In genomic region chr7:27207348-27207985, GRCh38 we compare ENCODE assay signal across 1 cellular context.
TF ChIP-seq lines count a peak whose summit lies in the region.

No MANE protein-coding gene starts in this region.

TF ChIP-seq in H1, 55 proteins besides CTCF, POLR2A, EP300 and RAD21:
- peak; percentile 51 for TF ChIP-seq EZH2 (IDR thresholded peaks at IDR 0.05; ENCODE audit: low read depth, low read length, severe bottlenecking)
- TF ChIP-seq RNF2 (IDR thresholded peaks at IDR 0.05; ENCODE audit: borderline replicate concordance, low read depth, low read length, missing control alignments, poor library complexity, severe bottlenecking): peak; percentile 87
- TF ChIP-seq CBX8 (IDR thresholded peaks at IDR 0.05; ENCODE audit: borderline replicate concordance, low read depth, low read length): 0 out of 2 replicates have a peak, but pooled peaks have one; percentile 50
- TF ChIP-seq ATF3 (IDR thresholded peaks at IDR 0.05; ENCODE audit: insufficient read depth, low read depth, low read length): no peak
